Comparison of ENCODE assay signal across 10 cellular contexts in the genomic region with DNA sequence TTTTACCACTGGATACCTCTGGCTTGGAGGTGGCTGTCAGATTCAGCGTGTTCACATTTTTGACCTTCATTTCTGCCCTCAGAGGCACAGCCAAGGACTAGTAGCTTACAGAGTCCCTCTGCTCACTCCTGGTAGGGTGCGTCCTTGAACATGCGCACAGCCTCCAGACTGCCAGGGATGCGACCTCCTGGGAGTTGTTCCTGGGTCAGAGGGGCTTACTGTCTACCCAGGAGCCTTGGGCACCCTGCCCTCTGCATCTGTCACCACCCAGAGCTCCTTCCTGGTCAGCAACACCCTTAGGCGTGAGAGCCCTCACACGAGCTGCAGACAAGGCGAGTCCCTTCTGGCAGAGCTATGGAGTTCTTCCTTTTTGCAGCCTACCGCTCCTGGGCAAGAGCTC. TPM values are rescaled to one million over a fixed set of nuclear protein-coding genes. Genes with fewer than 3 reads are reported as not detected.
DNase-seq lines count a peak whose midpoint lies in the region; ATAC-seq, FAIRE-seq and TF ChIP-seq lines count a peak whose summit lies in the region.
"Had no signal": no experiment of that assay in that cellular context is flagged by ENCODE, and none has a peak within 500 bp of the region (broad histone marks: within the 10 kb centered on the region; RNA-seq: fewer than 3 reads in every experiment).

No MANE protein-coding gene starts in this region.

- no peaks in the 10 kb centered on the region for H3K27me3 Mint-ChIP-seq in activated T-helper 2 cell treated with anti-CD3 and anti-CD28 coated beads, Interferon-gamma antibody, Interleukin-2, Interleukin-4, amounts not matched to agents 10 μg/mL and 5 μg/mL and 100 μg/mL, durations not matched to agents 14 hours and 24 hours and 36 hours (ENCODE audit: low read depth)

- dilution Hi-C loops in keratinocyte (cut with MboI; ENCODE audit: extremely low pct_ligation_motif_present, low sequenced_read_pairs), result loop anchor here (10.0 kb wide), 1 partner anchor 193 kb away; no protein-coding TSS in a partner anchor

- ATAC-seq in Right ventricle myocardium superior (ENCODE audit: poor library complexity) (peak; percentile 45), GM19324 (IDR thresholded peaks at IDR 0.05; ENCODE audit: low FRiP score, unreplicated experiment) (no peak), upper lobe of left lung (ENCODE audit: low FRiP score in 2 of 2) (no peak)

- peaks cover 46% of the 10 kb centered on the region for H3K36me3 Mint-ChIP-seq in activated T-helper 2 cell treated with anti-CD3 and anti-CD28 coated beads, Interferon-gamma antibody, Interleukin-2, Interleukin-4, amounts not matched to agents 10 μg/mL and 5 μg/mL and 100 μg/mL, durations not matched to agents 14 hours and 24 hours and 36 hours (ENCODE audit: low read depth)

- DNase-seq in Right ventricle myocardium superior, result no peak
- no peak for DNase-seq in right atrium auricular region (ENCODE audit: low spot score)
- DNase-seq in activated T-helper 2 cell treated with anti-CD3 and anti-CD28 coated beads, Interferon-gamma antibody, Interleukin-2, Interleukin-4, amounts not matched to agents 10 μg/mL and 5 μg/mL and 100 μg/mL, durations not matched to agents 14 hours and 24 hours and 36 hours (ENCODE audit: low spot score), result no peak
- no peak for DNase-seq in keratinocyte (ENCODE audit: low read depth, low spot score)
- no peak for DNase-seq in activated gamma-delta T cell (lab: John Stamatoyannopoulos, UW)
- DNase-seq in cerebellum (ENCODE audit: low spot score), result no peak
- no peak for DNase-seq in upper lobe of left lung
- DNase-seq: activated CD4-positive, CD25-positive, alpha-beta regulatory T cell treated with anti-CD3 and anti-CD28 coated beads, Interleukin-2, amount 50 U/mL, for 72 hours; hippocampal formation had no signal

- WGBS in upper lobe of left lung, 2 donors, result 88 to 91% methylated on average over 8 of the region's 8 CpGs

- FAIRE-seq in keratinocyte (lab: Jason Lieb, UNC), result no peak

- H3K4me1 ChIP-seq in right atrium auricular region, result peaks cover 0 to 30% of the 10 kb centered on the region in 2 donors
- H3K4me1 ChIP-seq in keratinocyte (ENCODE audit: control insufficient read depth, extremely low read depth, insufficient read depth, low read length), result peaks cover 19% of the 10 kb centered on the region
- H3K4me1 ChIP-seq in upper lobe of left lung, result peaks cover 19 to 27% (median 23%) of the 10 kb centered on the region in 4 donors

- intact Hi-C loops in Right ventricle myocardium superior (cut with DNase I), result no loop called here
- intact Hi-C loops in activated T-helper 2 cell treated with anti-CD3 and anti-CD28 coated beads, Interferon-gamma antibody, Interleukin-2, Interleukin-4, amounts not matched to agents 10 μg/mL and 5 μg/mL and 100 μg/mL, durations not matched to agents 14 hours and 24 hours and 36 hours (cut with micrococcal nuclease), result no loop called here

- H3K9ac ChIP-seq in keratinocyte (ENCODE audit: control insufficient read depth, extremely low read depth, insufficient read depth, low read length), result peak overlapping the region; percentile 83

- TF ChIP-seq EP300 in upper lobe of left lung (IDR thresholded peaks at IDR 0.05), result no peak

- H3K9me3 Mint-ChIP-seq in activated T-helper 2 cell treated with anti-CD3 and anti-CD28 coated beads, Interferon-gamma antibody, Interleukin-2, Interleukin-4, amounts not matched to agents 10 μg/mL and 5 μg/mL and 100 μg/mL, durations not matched to agents 14 hours and 24 hours and 36 hours, result no peaks in the 10 kb centered on the region

- H3K36me3 ChIP-seq in right atrium auricular region (peaks cover 17% of the 10 kb centered on the region), keratinocyte (ENCODE audit: control insufficient read depth in 2 of 2, extremely low read depth in 1 of 2, insufficient read depth in 2 of 2, low read length in 2 of 2) (peaks cover 15 to 17% of the 10 kb centered on the region in 2 experiments), upper lobe of left lung (peaks cover 0 to 32% (median 17%) of the 10 kb centered on the region in 4 donors)

- no peaks in the 10 kb centered on the region for H3K9me1 ChIP-seq in keratinocyte (ENCODE audit: control insufficient read depth, extremely low read depth, insufficient read depth, low read length)

- peak overlapping the region; percentile 15 for H3K27ac Mint-ChIP-seq in activated T-helper 2 cell treated with anti-CD3 and anti-CD28 coated beads, Interferon-gamma antibody, Interleukin-2, Interleukin-4, amounts not matched to agents 10 μg/mL and 5 μg/mL and 100 μg/mL, durations not matched to agents 14 hours and 24 hours and 36 hours

- H4K20me1 ChIP-seq in keratinocyte (ENCODE audit: control insufficient read depth, extremely low read depth, insufficient read depth, low read length), result peaks cover 7% of the 10 kb centered on the region

- H3K9me3 ChIP-seq in right atrium auricular region, result no peaks in the 10 kb centered on the region
- H3K9me3 ChIP-seq in keratinocyte (ENCODE audit: control insufficient read depth, low read depth, low read length), result no peaks in the 10 kb centered on the region
- H3K9me3 ChIP-seq in upper lobe of left lung, result no peaks in the 10 kb centered on the region

- H3K4me1 Mint-ChIP-seq in activated T-helper 2 cell treated with anti-CD3 and anti-CD28 coated beads, Interferon-gamma antibody, Interleukin-2, Interleukin-4, amounts not matched to agents 10 μg/mL and 5 μg/mL and 100 μg/mL, durations not matched to agents 14 hours and 24 hours and 36 hours (ENCODE audit: low read depth), result peaks cover 36% of the 10 kb centered on the region

- H3K4me2 ChIP-seq in keratinocyte (ENCODE audit: control insufficient read depth, extremely low read depth, insufficient read depth, low read depth, low read length), result peak overlapping the region; percentile 84

- H3K79me2 ChIP-seq in keratinocyte (ENCODE audit: control insufficient read depth, insufficient read depth, low read length), result peaks cover 61% of the 10 kb centered on the region

- H3K27me3 ChIP-seq in right atrium auricular region (no peaks in the 10 kb centered on the region), keratinocyte (ENCODE audit: control insufficient read depth, extremely low read depth, insufficient read depth, low read length) (no peaks in the 10 kb centered on the region), upper lobe of left lung (no peaks in the 10 kb centered on the region)

- H3K4me3 ChIP-seq in right atrium auricular region (no peak overlapping the region), keratinocyte (ENCODE audit: control insufficient read depth in 2 of 3, extremely low read depth in 1 of 3, insufficient read depth in 2 of 3, low read depth in 1 of 3, low read length in 3 of 3) (peak overlapping the region in 1 of 3 experiments; percentile 84), upper lobe of left lung (no peak overlapping the region)

- peak overlapping the region; percentile 86 for H3K4me3 Mint-ChIP-seq in activated T-helper 2 cell treated with anti-CD3 and anti-CD28 coated beads, Interferon-gamma antibody, Interleukin-2, Interleukin-4, amounts not matched to agents 10 μg/mL and 5 μg/mL and 100 μg/mL, durations not matched to agents 14 hours and 24 hours and 36 hours (ENCODE audit: low read depth)

- no peak overlapping the region for H2AFZ ChIP-seq in keratinocyte (ENCODE audit: control insufficient read depth, low read length)

- no peak for TF ChIP-seq CTCF in right atrium auricular region (IDR thresholded peaks at IDR 0.05)
- TF ChIP-seq CTCF in keratinocyte (optimal IDR thresholded peaks at IDR 0.05 in 1 of 3, IDR thresholded peaks at IDR 0.05 in 1 of 3, conservative IDR thresholded peaks at IDR 0.05 in 1 of 3; ENCODE audit: extremely low read depth in 1 of 3, insufficient read depth in 2 of 3, low read length in 3 of 3), result no peak
- no peak for TF ChIP-seq CTCF in upper lobe of left lung (IDR thresholded peaks at IDR 0.05)

- TF ChIP-seq POLR2A in upper lobe of left lung (IDR thresholded peaks at IDR 0.05), result no peak

- no peak overlapping the region for H3K27ac ChIP-seq in right atrium auricular region
- H3K27ac ChIP-seq in keratinocyte (ENCODE audit: control insufficient read depth, insufficient read depth, low read length), result no peak overlapping the region
- no peak overlapping the region for H3K27ac ChIP-seq in upper lobe of left lung

RNA-seq across cellular contexts. Expression of a gene that starts 1.7 kb away (rescaled TPM):
- 77.4 TPM for total RNA-seq in Right ventricle myocardium superior
- 10 to 100 TPM; 15.9 to 18.8 TPM for total RNA-seq in right atrium auricular region
- 65.8 and 72.6 TPM in 2 replicates for total RNA-seq in activated T-helper 2 cell treated with anti-CD3 and anti-CD28 coated beads, Interferon-gamma antibody, Interleukin-2, Interleukin-4, amounts not matched to agents 10 μg/mL and 5 μg/mL and 100 μg/mL, durations not matched to agents 14 hours and 24 hours and 36 hours
- 18.5 to 26.8 TPM (median 21.8 TPM) in 3 replicates for polyA plus RNA-seq in keratinocyte
- polyA plus RNA-seq in keratinocyte (2011; ENCODE audit: low read depth), result 10.9 TPM
- polyA plus RNA-seq in keratinocyte (2011; cell fraction: cytosol; rRNA removed), result 11.7 and 37.9 TPM in 2 replicates
- polyA plus RNA-seq in keratinocyte (2011; cell fraction: nucleus; rRNA removed), result 12.2 and 16.0 TPM in 2 replicates
- 19.1 and 41.5 TPM in 2 replicates for polyA plus RNA-seq in keratinocyte (2012; ENCODE audit: low replicate concordance)
- polyA minus RNA-seq in keratinocyte, result 5.5 to 8.2 TPM (median 6.2 TPM) in 3 replicates
- 43.4 TPM for polyA minus RNA-seq in keratinocyte (2011; cell fraction: cytosol; rRNA and poly(A)+ RNA removed)
- polyA minus RNA-seq in keratinocyte (2011; cell fraction: nucleus; rRNA and poly(A)+ RNA removed), result 9.0 and 9.2 TPM in 2 replicates
- total RNA-seq in cerebellum, result 7.3 TPM
- 10 to 100 TPM in 5 of 6 donors, 1 to 10 TPM in 1; 5.5 to 34.6 (median 22.8) TPM for total RNA-seq in upper lobe of left lung

RNA-seq across cellular contexts. Expression of a gene that starts 20.9 kb away (rescaled TPM):
- total RNA-seq in Right ventricle myocardium superior, result 23.8 TPM
- total RNA-seq in right atrium auricular region, result 10 to 100 TPM; 16.7 to 63.6 TPM
- total RNA-seq in activated T-helper 2 cell treated with anti-CD3 and anti-CD28 coated beads, Interferon-gamma antibody, Interleukin-2, Interleukin-4, amounts not matched to agents 10 μg/mL and 5 μg/mL and 100 μg/mL, durations not matched to agents 14 hours and 24 hours and 36 hours, result 210 and 212 TPM in 2 replicates
- 0.55 to 0.86 TPM (median 0.72 TPM) in 3 replicates for polyA plus RNA-seq in keratinocyte
- not detected for polyA plus RNA-seq in keratinocyte (2011; ENCODE audit: low read depth)
- 0.29 and 1.0 TPM in 2 replicates for polyA plus RNA-seq in keratinocyte (2011; cell fraction: cytosol; rRNA removed)
- polyA plus RNA-seq in keratinocyte (2011; cell fraction: nucleus; rRNA removed), result 2.0 and 2.7 TPM in 2 replicates
- polyA plus RNA-seq in keratinocyte (2012; ENCODE audit: low replicate concordance), result 0.17 and 1.0 TPM in 2 replicates
- 0.40 to 3.1 TPM (median 1.4 TPM) in 3 replicates for polyA minus RNA-seq in keratinocyte
- polyA minus RNA-seq in keratinocyte (2011; cell fraction: cytosol; rRNA and poly(A)+ RNA removed), result 6.5 TPM
- 3.8 and 6.5 TPM in 2 replicates for polyA minus RNA-seq in keratinocyte (2011; cell fraction: nucleus; rRNA and poly(A)+ RNA removed)
- total RNA-seq in cerebellum, result 6.8 TPM
- total RNA-seq in upper lobe of left lung, result 100 to 1,000 TPM in 5 of 6 donors, 10 to 100 TPM in 1; 73.1 to 435 (median 149) TPM
